ENCODE assay signal across 8 cellular contexts in genomic region chr2:174750923-174751441, GRCh38. TPM values are rescaled to one million over a fixed set of nuclear protein-coding genes. Genes with fewer than 3 reads are reported as not detected.
DNase-seq lines count a peak whose midpoint lies in the region; ATAC-seq and TF ChIP-seq lines count a peak whose summit lies in the region.

No MANE protein-coding gene starts in this region.

- no peak overlapping the region for H3K4me2 ChIP-seq in trophoblast cell (ENCODE audit: low read length)

- H3K79me2 ChIP-seq in trophoblast cell (ENCODE audit: control insufficient read depth, insufficient read depth, low read length, poor library complexity), result no peaks in the 10 kb centered on the region

- no peak overlapping the region for H2BK5ac ChIP-seq in trophoblast cell (ENCODE audit: low read depth, low read length, poor library complexity)

- no peak overlapping the region for H3K9ac ChIP-seq in trophoblast cell (ENCODE audit: low read length)

- H3K27ac ChIP-seq in trophoblast cell (ENCODE audit: low read depth, low read length), result no peak overlapping the region
- H3K27ac ChIP-seq in foreskin keratinocyte, result no peak overlapping the region

- H2BK120ac ChIP-seq in trophoblast cell (ENCODE audit: insufficient read depth, low read length, poor library complexity), result peak overlapping the region; percentile 43

- H3K4me3 ChIP-seq in trophoblast cell (ENCODE audit: low read depth, low read length), result no peak overlapping the region

- H3K4me1 ChIP-seq in trophoblast cell (ENCODE audit: control insufficient read depth in 1 of 2, insufficient read depth in 2 of 2, low read length in 2 of 2) (peaks cover 0 to 2% of the 10 kb centered on the region in 2 experiments), foreskin keratinocyte (peaks cover 8% of the 10 kb centered on the region)

- H2BK12ac ChIP-seq in trophoblast cell (ENCODE audit: low read length), result no peak overlapping the region

- no peak overlapping the region for H2AK5ac ChIP-seq in trophoblast cell (ENCODE audit: low read length)

- peaks cover 29% of the 10 kb centered on the region for H3K27me3 Mint-ChIP-seq in T-helper 1 cell treated with Interleukin-12 subunit alpha and Interleukin-12 subunit beta and Interleukin-4 antibody, amounts not matched to agents 30 μg/mL and 1 μg/mL, for 36 hours (ENCODE audit: low read depth)

- H4K8ac ChIP-seq in trophoblast cell (ENCODE audit: low read depth, low read length), result no peak overlapping the region

- H3K79me1 ChIP-seq in trophoblast cell (ENCODE audit: low read length), result peaks cover 2% of the 10 kb centered on the region

- peak overlapping the region; percentile 16 for H3K27ac Mint-ChIP-seq in T-helper 1 cell treated with Interleukin-12 subunit alpha and Interleukin-12 subunit beta and Interleukin-4 antibody, amounts not matched to agents 30 μg/mL and 1 μg/mL, for 36 hours

- H4K12ac ChIP-seq in trophoblast cell (ENCODE audit: low read depth, low read length), result no peak overlapping the region

- H2AFZ ChIP-seq in trophoblast cell (ENCODE audit: insufficient read depth, low read length, poor library complexity), result no peak overlapping the region

- no peaks in the 10 kb centered on the region for H3K9me3 ChIP-seq in trophoblast cell (ENCODE audit: insufficient read depth, low read depth, low read length)

- no peaks in the 10 kb centered on the region for H3K27me3 ChIP-seq in trophoblast cell (ENCODE audit: insufficient read depth, low read length)
- H3K27me3 ChIP-seq in foreskin keratinocyte, result no peaks in the 10 kb centered on the region

- no peaks in the 10 kb centered on the region for H3K9me3 Mint-ChIP-seq in T-helper 1 cell treated with Interleukin-12 subunit alpha and Interleukin-12 subunit beta and Interleukin-4 antibody, amounts not matched to agents 30 μg/mL and 1 μg/mL, for 36 hours

- no peaks in the 10 kb centered on the region for H3K36me3 Mint-ChIP-seq in T-helper 1 cell treated with Interleukin-12 subunit alpha and Interleukin-12 subunit beta and Interleukin-4 antibody, amounts not matched to agents 30 μg/mL and 1 μg/mL, for 36 hours (ENCODE audit: low read depth)

- H4K91ac ChIP-seq in trophoblast cell (ENCODE audit: low read depth, low read length), result no peak overlapping the region

- H3K4me3 Mint-ChIP-seq in T-helper 1 cell treated with Interleukin-12 subunit alpha and Interleukin-12 subunit beta and Interleukin-4 antibody, amounts not matched to agents 30 μg/mL and 1 μg/mL, for 36 hours, result peak overlapping the region; percentile 41

- no peaks in the 10 kb centered on the region for H3K36me3 ChIP-seq in trophoblast cell (ENCODE audit: control insufficient read depth in 1 of 2, insufficient read depth in 2 of 2, low read length in 2 of 2)

- H3K4ac ChIP-seq in trophoblast cell (ENCODE audit: low read depth, low read length), result no peak overlapping the region

- no CpG with 5 or more reads among the region's 5 CpGs for WGBS in trophoblast cell (ENCODE audit: extremely low coverage, insufficient coverage, insufficient read length)

- TF ChIP-seq CTCF in foreskin keratinocyte (conservative IDR thresholded peaks at IDR 0.05), result no peak

- no peak overlapping the region for H3K23ac ChIP-seq in trophoblast cell (ENCODE audit: low read length)

- peaks cover 28% of the 10 kb centered on the region for H3K4me1 Mint-ChIP-seq in T-helper 1 cell treated with Interleukin-12 subunit alpha and Interleukin-12 subunit beta and Interleukin-4 antibody, amounts not matched to agents 30 μg/mL and 1 μg/mL, for 36 hours (ENCODE audit: low read depth)

- ATAC-seq in GM18909 (IDR thresholded peaks at IDR 0.05; ENCODE audit: poor library complexity, unreplicated experiment) (peak; percentile 61), HG02870 (IDR thresholded peaks at IDR 0.05; ENCODE audit: unreplicated experiment) (peak; percentile 52), foreskin keratinocyte (no peak)

- DNase-seq in trophoblast cell, result no peak
- DNase-seq in cerebellar nuclear complex (lab: John Stamatoyannopoulos, UW), result no peak
- DNase-seq in H4 (ENCODE audit: low spot score), result no peak
- no peak for DNase-seq in foreskin keratinocyte
- DNase-seq in GM19238 (ENCODE audit: insufficient read length, low spot score), result no peak

- H3K18ac ChIP-seq in trophoblast cell (ENCODE audit: low read length), result no peak overlapping the region

- H3K14ac ChIP-seq in trophoblast cell (ENCODE audit: low read length), result no peak overlapping the region

RNA-seq across cellular contexts. Expression of gene CHRNA1, which starts 13.3 kb away (rescaled TPM):
- polyA plus RNA-seq in trophoblast cell (2013), result 0.04 TPM in 1 of 2 replicates, not detected in the other
- total RNA-seq in H4 (2014; rRNA removed; shearing (Covaris generic)), result 0.94 and 1.1 TPM in 2 replicates
- total RNA-seq in foreskin keratinocyte, result not detected in 2 replicates
- not detected in 2 replicates for polyA plus RNA-seq in foreskin keratinocyte
